Comparison of ENCODE assay signal across 1 cellular context in the genomic region with DNA sequence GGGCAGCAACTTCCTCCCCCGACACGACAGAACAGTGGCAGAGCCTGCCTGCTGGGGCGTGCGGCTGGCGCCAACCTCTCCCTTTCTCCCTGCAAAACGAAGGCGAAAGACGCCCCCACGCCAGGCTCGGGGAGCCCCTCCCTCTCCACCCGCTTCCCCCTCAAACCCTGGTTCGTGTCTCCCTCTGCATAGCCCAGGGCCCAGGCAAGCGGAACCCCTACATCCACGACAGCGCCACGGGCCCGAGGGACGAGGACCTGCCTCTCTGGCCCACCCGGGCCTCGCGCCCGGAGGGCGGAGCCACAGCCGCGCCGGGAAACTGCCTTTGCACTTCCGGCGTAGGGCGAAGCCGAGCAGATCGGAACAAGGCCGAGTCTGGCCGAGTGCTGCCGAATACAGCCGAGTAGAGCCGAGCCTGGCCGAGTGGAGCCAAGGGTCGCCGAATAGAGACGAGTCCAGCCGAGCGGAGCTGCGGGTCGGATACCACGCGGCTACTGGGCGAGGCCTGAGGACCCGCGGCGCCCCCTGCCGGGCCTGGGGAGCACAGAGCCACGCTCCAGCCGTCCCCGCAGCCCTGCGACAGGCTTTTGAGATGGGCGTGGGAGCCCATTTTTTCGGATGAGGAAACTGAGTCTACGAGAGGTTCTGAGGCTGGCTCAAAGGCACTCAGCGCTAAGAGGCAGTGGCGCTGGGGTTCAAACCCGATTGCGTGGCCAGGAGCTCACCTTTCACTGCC.
TF ChIP-seq lines count a peak whose summit lies in the region.

No MANE protein-coding gene starts in this region.

TF ChIP-seq in HepG2, 621 proteins besides CTCF, POLR2A, EP300 and RAD21 (continued from another document and continues in another):
- TF ChIP-seq, protein P1, sequence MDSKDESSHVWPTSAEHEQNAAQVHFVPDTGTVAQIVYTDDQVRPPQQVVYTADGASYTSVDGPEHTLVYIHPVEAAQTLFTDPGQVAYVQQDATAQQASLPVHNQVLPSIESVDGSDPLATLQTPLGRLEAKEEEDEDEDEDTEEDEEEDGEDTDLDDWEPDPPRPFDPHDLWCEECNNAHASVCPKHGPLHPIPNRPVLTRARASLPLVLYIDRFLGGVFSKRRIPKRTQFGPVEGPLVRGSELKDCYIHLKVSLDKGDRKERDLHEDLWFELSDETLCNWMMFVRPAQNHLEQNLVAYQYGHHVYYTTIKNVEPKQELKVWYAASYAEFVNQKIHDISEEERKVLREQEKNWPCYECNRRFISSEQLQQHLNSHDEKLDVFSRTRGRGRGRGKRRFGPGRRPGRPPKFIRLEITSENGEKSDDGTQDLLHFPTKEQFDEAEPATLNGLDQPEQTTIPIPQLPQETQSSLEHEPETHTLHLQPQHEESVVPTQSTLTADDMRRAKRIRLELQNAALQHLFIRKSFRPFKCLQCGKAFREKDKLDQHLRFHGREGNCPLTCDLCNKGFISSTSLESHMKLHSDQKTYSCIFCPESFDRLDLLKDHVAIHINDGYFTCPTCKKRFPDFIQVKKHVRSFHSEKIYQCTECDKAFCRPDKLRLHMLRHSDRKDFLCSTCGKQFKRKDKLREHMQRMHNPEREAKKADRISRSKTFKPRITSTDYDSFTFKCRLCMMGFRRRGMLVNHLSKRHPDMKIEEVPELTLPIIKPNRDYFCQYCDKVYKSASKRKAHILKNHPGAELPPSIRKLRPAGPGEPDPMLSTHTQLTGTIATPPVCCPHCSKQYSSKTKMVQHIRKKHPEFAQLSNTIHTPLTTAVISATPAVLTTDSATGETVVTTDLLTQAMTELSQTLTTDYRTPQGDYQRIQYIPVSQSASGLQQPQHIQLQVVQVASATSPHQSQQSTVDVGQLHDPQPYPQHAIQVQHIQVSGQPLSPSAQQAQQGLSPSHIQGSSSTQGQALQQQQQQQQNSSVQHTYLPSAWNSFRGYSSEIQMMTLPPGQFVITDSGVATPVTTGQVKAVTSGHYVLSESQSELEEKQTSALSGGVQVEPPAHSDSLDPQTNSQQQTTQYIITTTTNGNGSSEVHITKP (CRISPR knock-in tag; IDR thresholded peaks at IDR 0.05; ENCODE audit: low read depth) = no peak
- TF ChIP-seq MLLT10 (CRISPR knock-in tag; IDR thresholded peaks at IDR 0.05) (no peak), ZNF224 (CRISPR knock-in tag; IDR thresholded peaks at IDR 0.05) (peak; percentile 97; the same call in 1 of the 2 replicates), ZNF652 (CRISPR knock-in tag; IDR thresholded peaks at IDR 0.05; ENCODE audit: borderline replicate concordance, low read depth) (no peak), ZFP36L1 (CRISPR knock-in tag; IDR thresholded peaks at IDR 0.05) (no peak), RBAK (CRISPR knock-in tag; IDR thresholded peaks at IDR 0.05) (no peak), PAF1 (CRISPR knock-in tag; IDR thresholded peaks at IDR 0.05) (no peak), PCBP1 (IDR thresholded peaks at IDR 0.05; ENCODE audit: borderline replicate concordance, low read depth, low read length) (0 out of 2 replicates have a peak, but pooled peaks have one; percentile 61), ZBTB42 (CRISPR knock-in tag; IDR thresholded peaks at IDR 0.05) (0 out of 2 replicates have a peak, but pooled peaks have one; percentile 65), MATR3 (CRISPR knock-in tag; IDR thresholded peaks at IDR 0.05) (no peak), KAT8 (CRISPR knock-in tag; IDR thresholded peaks at IDR 0.05) (peak; percentile 66), THYN1 (CRISPR knock-in tag; IDR thresholded peaks at IDR 0.05; ENCODE audit: borderline replicate concordance, low read depth) (0 out of 2 replicates have a peak, but pooled peaks have one; percentile 42)
- TF ChIP-seq, protein P2, sequence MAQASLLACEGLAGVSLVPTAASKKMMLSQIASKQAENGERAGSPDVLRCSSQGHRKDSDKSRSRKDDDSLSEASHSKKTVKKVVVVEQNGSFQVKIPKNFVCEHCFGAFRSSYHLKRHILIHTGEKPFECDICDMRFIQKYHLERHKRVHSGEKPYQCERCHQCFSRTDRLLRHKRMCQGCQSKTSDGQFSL (CRISPR knock-in tag; IDR thresholded peaks at IDR 0.05) = 0 out of 2 replicates have a peak, but pooled peaks have one; percentile 13
- TF ChIP-seq, protein P3, sequence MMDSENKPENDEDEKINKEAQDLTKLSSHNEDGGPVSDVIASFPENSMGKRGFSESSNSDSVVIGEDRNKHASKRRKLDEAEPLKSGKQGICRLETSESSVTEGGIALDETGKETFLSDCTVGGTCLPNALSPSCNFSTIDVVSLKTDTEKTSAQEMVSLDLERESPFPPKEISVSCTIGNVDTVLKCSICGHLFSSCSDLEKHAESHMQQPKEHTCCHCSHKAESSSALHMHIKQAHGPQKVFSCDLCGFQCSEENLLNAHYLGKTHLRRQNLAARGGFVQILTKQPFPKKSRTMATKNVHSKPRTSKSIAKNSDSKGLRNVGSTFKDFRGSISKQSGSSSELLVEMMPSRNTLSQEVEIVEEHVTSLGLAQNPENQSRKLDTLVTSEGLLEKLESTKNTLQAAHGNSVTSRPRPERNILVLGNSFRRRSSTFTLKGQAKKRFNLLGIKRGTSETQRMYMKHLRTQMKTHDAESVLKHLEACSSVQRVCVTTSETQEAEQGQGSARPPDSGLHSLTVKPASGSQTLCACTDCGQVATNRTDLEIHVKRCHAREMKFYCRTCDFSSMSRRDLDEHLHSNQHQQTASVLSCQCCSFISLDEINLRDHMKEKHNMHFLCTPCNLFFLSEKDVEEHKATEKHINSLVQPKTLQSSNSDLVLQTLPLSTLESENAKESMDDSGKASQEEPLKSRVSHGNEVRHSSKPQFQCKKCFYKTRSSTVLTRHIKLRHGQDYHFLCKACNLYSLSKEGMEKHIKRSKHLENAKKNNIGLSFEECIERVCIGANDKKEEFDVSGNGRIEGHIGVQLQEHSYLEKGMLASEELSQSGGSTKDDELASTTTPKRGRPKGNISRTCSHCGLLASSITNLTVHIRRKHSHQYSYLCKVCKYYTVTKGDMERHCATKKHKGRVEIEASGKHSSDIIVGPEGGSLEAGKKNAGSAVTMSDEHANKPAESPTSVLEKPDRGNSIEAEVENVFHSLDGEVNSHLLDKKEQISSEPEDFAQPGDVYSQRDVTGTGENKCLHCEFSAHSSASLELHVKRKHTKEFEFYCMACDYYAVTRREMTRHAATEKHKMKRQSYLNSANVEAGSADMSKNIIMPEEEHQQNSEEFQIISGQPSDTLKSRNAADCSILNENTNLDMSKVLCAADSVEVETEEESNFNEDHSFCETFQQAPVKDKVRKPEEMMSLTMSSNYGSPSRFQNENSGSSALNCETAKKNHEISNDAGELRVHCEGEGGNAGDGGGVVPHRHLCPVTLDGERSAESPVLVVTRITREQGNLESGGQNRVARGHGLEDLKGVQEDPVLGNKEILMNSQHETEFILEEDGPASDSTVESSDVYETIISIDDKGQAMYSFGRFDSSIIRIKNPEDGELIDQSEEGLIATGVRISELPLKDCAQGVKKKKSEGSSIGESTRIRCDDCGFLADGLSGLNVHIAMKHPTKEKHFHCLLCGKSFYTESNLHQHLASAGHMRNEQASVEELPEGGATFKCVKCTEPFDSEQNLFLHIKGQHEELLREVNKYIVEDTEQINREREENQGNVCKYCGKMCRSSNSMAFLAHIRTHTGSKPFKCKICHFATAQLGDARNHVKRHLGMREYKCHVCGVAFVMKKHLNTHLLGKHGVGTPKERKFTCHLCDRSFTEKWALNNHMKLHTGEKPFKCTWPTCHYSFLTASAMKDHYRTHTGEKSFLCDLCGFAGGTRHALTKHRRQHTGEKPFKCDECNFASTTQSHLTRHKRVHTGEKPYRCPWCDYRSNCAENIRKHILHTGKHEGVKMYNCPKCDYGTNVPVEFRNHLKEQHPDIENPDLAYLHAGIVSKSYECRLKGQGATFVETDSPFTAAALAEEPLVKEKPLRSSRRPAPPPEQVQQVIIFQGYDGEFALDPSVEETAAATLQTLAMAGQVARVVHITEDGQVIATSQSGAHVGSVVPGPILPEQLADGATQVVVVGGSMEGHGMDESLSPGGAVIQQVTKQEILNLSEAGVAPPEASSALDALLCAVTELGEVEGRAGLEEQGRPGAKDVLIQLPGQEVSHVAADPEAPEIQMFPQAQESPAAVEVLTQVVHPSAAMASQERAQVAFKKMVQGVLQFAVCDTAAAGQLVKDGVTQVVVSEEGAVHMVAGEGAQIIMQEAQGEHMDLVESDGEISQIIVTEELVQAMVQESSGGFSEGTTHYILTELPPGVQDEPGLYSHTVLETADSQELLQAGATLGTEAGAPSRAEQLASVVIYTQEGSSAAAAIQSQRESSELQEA (CRISPR knock-in tag; IDR thresholded peaks at IDR 0.05; ENCODE audit: not compliant biosample characterization) = peak; percentile 84
- TF ChIP-seq, protein P4, sequence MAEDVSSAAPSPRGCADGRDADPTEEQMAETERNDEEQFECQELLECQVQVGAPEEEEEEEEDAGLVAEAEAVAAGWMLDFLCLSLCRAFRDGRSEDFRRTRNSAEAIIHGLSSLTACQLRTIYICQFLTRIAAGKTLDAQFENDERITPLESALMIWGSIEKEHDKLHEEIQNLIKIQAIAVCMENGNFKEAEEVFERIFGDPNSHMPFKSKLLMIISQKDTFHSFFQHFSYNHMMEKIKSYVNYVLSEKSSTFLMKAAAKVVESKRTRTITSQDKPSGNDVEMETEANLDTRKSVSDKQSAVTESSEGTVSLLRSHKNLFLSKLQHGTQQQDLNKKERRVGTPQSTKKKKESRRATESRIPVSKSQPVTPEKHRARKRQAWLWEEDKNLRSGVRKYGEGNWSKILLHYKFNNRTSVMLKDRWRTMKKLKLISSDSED (CRISPR knock-in tag; IDR thresholded peaks at IDR 0.05) = no peak
- TF ChIP-seq, protein P5, sequence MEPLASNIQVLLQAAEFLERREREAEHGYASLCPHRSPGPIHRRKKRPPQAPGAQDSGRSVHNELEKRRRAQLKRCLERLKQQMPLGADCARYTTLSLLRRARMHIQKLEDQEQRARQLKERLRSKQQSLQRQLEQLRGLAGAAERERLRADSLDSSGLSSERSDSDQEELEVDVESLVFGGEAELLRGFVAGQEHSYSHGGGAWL (CRISPR knock-in tag; IDR thresholded peaks at IDR 0.05) = no peak
- TF ChIP-seq, protein P6, sequence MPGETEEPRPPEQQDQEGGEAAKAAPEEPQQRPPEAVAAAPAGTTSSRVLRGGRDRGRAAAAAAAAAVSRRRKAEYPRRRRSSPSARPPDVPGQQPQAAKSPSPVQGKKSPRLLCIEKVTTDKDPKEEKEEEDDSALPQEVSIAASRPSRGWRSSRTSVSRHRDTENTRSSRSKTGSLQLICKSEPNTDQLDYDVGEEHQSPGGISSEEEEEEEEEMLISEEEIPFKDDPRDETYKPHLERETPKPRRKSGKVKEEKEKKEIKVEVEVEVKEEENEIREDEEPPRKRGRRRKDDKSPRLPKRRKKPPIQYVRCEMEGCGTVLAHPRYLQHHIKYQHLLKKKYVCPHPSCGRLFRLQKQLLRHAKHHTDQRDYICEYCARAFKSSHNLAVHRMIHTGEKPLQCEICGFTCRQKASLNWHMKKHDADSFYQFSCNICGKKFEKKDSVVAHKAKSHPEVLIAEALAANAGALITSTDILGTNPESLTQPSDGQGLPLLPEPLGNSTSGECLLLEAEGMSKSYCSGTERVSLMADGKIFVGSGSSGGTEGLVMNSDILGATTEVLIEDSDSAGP (CRISPR knock-in tag; IDR thresholded peaks at IDR 0.05; ENCODE audit: borderline replicate concordance) = peak; percentile 92
- TF ChIP-seq, protein P7, sequence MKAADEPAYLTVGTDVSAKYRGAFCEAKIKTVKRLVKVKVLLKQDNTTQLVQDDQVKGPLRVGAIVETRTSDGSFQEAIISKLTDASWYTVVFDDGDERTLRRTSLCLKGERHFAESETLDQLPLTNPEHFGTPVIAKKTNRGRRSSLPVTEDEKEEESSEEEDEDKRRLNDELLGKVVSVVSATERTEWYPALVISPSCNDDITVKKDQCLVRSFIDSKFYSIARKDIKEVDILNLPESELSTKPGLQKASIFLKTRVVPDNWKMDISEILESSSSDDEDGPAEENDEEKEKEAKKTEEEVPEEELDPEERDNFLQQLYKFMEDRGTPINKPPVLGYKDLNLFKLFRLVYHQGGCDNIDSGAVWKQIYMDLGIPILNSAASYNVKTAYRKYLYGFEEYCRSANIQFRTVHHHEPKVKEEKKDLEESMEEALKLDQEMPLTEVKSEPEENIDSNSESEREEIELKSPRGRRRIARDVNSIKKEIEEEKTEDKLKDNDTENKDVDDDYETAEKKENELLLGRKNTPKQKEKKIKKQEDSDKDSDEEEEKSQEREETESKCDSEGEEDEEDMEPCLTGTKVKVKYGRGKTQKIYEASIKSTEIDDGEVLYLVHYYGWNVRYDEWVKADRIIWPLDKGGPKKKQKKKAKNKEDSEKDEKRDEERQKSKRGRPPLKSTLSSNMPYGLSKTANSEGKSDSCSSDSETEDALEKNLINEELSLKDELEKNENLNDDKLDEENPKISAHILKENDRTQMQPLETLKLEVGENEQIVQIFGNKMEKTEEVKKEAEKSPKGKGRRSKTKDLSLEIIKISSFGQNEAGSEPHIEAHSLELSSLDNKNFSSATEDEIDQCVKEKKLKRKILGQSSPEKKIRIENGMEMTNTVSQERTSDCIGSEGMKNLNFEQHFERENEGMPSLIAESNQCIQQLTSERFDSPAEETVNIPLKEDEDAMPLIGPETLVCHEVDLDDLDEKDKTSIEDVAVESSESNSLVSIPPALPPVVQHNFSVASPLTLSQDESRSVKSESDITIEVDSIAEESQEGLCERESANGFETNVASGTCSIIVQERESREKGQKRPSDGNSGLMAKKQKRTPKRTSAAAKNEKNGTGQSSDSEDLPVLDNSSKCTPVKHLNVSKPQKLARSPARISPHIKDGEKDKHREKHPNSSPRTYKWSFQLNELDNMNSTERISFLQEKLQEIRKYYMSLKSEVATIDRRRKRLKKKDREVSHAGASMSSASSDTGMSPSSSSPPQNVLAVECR (CRISPR knock-in tag; IDR thresholded peaks at IDR 0.05; ENCODE audit: borderline replicate concordance) = peak; percentile 65
- TF ChIP-seq, protein P8, sequence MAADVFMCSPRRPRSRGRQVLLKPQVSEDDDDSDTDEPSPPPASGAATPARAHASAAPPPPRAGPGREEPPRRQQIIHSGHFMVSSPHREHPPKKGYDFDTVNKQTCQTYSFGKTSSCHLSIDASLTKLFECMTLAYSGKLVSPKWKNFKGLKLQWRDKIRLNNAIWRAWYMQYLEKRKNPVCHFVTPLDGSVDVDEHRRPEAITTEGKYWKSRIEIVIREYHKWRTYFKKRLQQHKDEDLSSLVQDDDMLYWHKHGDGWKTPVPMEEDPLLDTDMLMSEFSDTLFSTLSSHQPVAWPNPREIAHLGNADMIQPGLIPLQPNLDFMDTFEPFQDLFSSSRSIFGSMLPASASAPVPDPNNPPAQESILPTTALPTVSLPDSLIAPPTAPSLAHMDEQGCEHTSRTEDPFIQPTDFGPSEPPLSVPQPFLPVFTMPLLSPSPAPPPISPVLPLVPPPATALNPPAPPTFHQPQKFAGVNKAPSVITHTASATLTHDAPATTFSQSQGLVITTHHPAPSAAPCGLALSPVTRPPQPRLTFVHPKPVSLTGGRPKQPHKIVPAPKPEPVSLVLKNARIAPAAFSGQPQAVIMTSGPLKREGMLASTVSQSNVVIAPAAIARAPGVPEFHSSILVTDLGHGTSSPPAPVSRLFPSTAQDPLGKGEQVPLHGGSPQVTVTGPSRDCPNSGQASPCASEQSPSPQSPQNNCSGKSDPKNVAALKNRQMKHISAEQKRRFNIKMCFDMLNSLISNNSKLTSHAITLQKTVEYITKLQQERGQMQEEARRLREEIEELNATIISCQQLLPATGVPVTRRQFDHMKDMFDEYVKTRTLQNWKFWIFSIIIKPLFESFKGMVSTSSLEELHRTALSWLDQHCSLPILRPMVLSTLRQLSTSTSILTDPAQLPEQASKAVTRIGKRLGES (CRISPR knock-in tag; IDR thresholded peaks at IDR 0.05; ENCODE audit: borderline replicate concordance) = no peak
